ENCODE assay signal across 8 cellular contexts in the genomic region with DNA sequence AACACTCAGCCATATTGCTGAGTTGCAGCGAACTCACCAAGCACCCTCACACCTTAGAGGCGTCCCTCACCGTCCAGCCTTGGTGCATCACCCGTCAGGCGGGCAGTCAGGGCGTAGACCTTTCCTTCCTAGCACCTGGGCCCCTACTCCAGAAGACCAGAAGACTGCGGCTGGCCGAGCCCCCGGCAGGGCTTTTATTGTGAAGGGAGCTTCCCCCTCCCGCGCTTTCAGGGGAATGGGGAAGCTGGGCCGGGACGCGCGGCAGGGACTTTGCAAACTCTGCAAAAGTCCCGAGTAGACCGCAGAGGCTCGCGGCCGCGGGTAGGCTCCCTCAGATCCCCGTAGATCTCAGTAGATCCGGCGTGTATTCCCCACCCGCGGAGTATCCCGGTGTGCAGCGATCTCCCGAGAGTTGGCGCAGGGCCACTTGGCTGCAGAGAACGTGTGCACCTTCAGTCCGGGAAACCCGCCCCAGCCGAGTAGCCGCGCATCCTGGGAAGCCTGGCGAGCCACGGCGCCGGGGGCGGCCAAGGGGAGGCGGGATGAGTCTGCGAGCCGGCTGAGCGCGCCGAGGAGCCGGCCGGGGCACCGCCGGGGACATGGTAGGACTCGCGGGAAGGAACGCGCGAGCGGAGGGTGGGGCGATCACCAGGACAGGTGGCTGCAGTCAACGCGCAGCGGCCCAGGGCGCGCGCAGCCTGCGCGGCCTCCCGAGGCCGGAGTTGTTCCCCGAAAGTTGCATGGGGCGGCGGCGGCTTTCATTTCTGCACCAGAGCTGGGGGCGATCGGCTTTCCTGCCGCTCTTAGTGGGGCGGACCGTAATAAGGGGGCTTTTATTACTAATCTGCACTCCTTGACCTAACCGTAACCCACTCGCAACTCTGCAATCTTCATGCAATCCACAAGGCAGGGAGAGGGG. TPM values are rescaled to one million over a fixed set of nuclear protein-coding genes. Genes with fewer than 3 reads are reported as not detected.
A peak's percentile ranks its signal among the peaks of the same experiment; 100 is the strongest.
DNase-seq lines count a peak whose midpoint lies in the region; ATAC-seq and TF ChIP-seq lines count a peak whose summit lies in the region.

Gene GASK1A (plus strand): TSS at position 268 of the 919 bp plus-strand sequence. CDS start 332 bp downstream, at position 600.

- H3K36me3 Mint-ChIP-seq in stimulated activated naive B cell treated with anti-CD40 and anti-IgM and Interleukin-4, amounts not matched to agents 10 μg/mL and 1 μg/mL and 100 μg/mL, for 72 hours, result peaks cover 0 to 10% of the 10 kb centered on the region in 2 donors

- peak; percentile 60 for ATAC-seq in SK-N-SH treated with all-trans-retinoic acid at 6 μM for 48 hours
- ATAC-seq in stimulated activated naive B cell treated with anti-CD40 and anti-IgM and Interleukin-4, amounts not matched to agents 10 μg/mL and 1 μg/mL and 100 μg/mL, for 72 hours (replicated peaks), result peak; percentile 80 to 85

- intact Hi-C loops in colonic mucosa (cut with DNase I), result loop anchor here (10.0 kb wide), 1 partner anchor 125 kb away; the partner anchor contains the start of gene POMGNT2

- H3K9me3 ChIP-seq in colonic mucosa, result no peaks in the 10 kb centered on the region

- H3K4me1 ChIP-seq in colonic mucosa, result no peaks in the 10 kb centered on the region

- H3K36me3 ChIP-seq in colonic mucosa, result no peaks in the 10 kb centered on the region

- peak within 1 kb of the TSS in 1 of 2 donors; percentile 54 for H3K9ac ChIP-seq in colonic mucosa (ENCODE audit: low read depth in 2 of 2, low read length in 2 of 2)

- no peak for TF ChIP-seq CTCF in colonic mucosa (IDR thresholded peaks at IDR 0.05)
- TF ChIP-seq CTCF in GM13977 (IDR thresholded peaks at IDR 0.05; ENCODE audit: extremely low read depth, insufficient read depth, missing control alignments), result no peak

- H3K27me3 ChIP-seq in colonic mucosa, result peaks cover 10% of the 10 kb centered on the region

- H3K4me1 Mint-ChIP-seq in stimulated activated naive B cell treated with anti-CD40 and anti-IgM and Interleukin-4, amounts not matched to agents 10 μg/mL and 1 μg/mL and 100 μg/mL, for 72 hours, result peaks cover 7 to 18% of the 10 kb centered on the region in 2 donors

- H3K4me3 Mint-ChIP-seq in stimulated activated naive B cell treated with anti-CD40 and anti-IgM and Interleukin-4, amounts not matched to agents 10 μg/mL and 1 μg/mL and 100 μg/mL, for 72 hours, result peak within 1 kb of the TSS; percentile 73 to 77

- in situ Hi-C loops in GM13977 (cut with MboI; ENCODE audit: low pct_unique_long_range_greater_than_20kb, low sequenced_read_pairs, unreplicated experiment), result no loop called here

- DNase-seq in NCI-H82 (lab: John Stamatoyannopoulos, UW) (peak; percentile 59), NCI-H82 treated with DMSO at 0.1 percent for 48 hours (lab: John Stamatoyannopoulos, UW; ENCODE audit: unreplicated experiment) (no peak), colonic mucosa (peak; percentile 36), medulla oblongata (ENCODE audit: extremely low spot score) (peak; percentile 67), NK-92 (lab: John Stamatoyannopoulos, UW; ENCODE audit: unreplicated experiment) (no peak), GM13977 (ENCODE audit: low spot score) (no peak)
- DNase-seq in stimulated activated naive B cell treated with anti-CD40 and anti-IgM and Interleukin-4, amounts not matched to agents 10 μg/mL and 1 μg/mL and 100 μg/mL, for 72 hours, result peak; percentile 13

- H3K9me3 Mint-ChIP-seq in stimulated activated naive B cell treated with anti-CD40 and anti-IgM and Interleukin-4, amounts not matched to agents 10 μg/mL and 1 μg/mL and 100 μg/mL, for 72 hours, result peaks cover 15 to 16% of the 10 kb centered on the region in 2 donors

- H3K27ac ChIP-seq in colonic mucosa, result no peak within 1 kb of the TSS

- H3K4me3 ChIP-seq in colonic mucosa, result peak within 1 kb of the TSS; percentile 47

- peaks cover 43 to 53% of the 10 kb centered on the region in 2 donors for H3K27me3 Mint-ChIP-seq in stimulated activated naive B cell treated with anti-CD40 and anti-IgM and Interleukin-4, amounts not matched to agents 10 μg/mL and 1 μg/mL and 100 μg/mL, for 72 hours

- H3K27ac Mint-ChIP-seq in stimulated activated naive B cell treated with anti-CD40 and anti-IgM and Interleukin-4, amounts not matched to agents 10 μg/mL and 1 μg/mL and 100 μg/mL, for 72 hours, result no peak within 1 kb of the TSS

TF ChIP-seq in SK-N-SH treated with all-trans-retinoic acid at 6 μM for 48 hours, 23 proteins besides CTCF, POLR2A, EP300 and RAD21:
- TF ChIP-seq, protein P1, sequence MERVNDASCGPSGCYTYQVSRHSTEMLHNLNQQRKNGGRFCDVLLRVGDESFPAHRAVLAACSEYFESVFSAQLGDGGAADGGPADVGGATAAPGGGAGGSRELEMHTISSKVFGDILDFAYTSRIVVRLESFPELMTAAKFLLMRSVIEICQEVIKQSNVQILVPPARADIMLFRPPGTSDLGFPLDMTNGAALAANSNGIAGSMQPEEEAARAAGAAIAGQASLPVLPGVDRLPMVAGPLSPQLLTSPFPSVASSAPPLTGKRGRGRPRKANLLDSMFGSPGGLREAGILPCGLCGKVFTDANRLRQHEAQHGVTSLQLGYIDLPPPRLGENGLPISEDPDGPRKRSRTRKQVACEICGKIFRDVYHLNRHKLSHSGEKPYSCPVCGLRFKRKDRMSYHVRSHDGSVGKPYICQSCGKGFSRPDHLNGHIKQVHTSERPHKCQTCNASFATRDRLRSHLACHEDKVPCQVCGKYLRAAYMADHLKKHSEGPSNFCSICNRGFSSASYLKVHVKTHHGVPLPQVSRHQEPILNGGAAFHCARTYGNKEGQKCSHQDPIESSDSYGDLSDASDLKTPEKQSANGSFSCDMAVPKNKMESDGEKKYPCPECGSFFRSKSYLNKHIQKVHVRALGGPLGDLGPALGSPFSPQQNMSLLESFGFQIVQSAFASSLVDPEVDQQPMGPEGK (CRISPR knock-in tag; IDR thresholded peaks at IDR 0.05; ENCODE audit: borderline replicate concordance), result no peak
- TF ChIP-seq ZFP30 (CRISPR knock-in tag; IDR thresholded peaks at IDR 0.05), result no peak
- TF ChIP-seq ZFP3 (CRISPR knock-in tag; IDR thresholded peaks at IDR 0.05), result no peak
- no peak for TF ChIP-seq PPARA (CRISPR knock-in tag; IDR thresholded peaks at IDR 0.05; ENCODE audit: borderline replicate concordance)
- no peak for TF ChIP-seq ARNTL (CRISPR knock-in tag; IDR thresholded peaks at IDR 0.05; ENCODE audit: borderline replicate concordance, low read depth)
- TF ChIP-seq ISL1 (CRISPR knock-in tag; IDR thresholded peaks at IDR 0.05), result no peak
- TF ChIP-seq ZNF565 (CRISPR knock-in tag; conservative IDR thresholded peaks at IDR 0.05; ENCODE audit: low read depth), result no peak
- TF ChIP-seq ZC3H10 (CRISPR knock-in tag; IDR thresholded peaks at IDR 0.05), result no peak
- no peak for TF ChIP-seq ZNF70 (CRISPR knock-in tag; IDR thresholded peaks at IDR 0.05)
- TF ChIP-seq OSR1 (CRISPR knock-in tag; IDR thresholded peaks at IDR 0.05), result no peak
- TF ChIP-seq, protein P2, sequence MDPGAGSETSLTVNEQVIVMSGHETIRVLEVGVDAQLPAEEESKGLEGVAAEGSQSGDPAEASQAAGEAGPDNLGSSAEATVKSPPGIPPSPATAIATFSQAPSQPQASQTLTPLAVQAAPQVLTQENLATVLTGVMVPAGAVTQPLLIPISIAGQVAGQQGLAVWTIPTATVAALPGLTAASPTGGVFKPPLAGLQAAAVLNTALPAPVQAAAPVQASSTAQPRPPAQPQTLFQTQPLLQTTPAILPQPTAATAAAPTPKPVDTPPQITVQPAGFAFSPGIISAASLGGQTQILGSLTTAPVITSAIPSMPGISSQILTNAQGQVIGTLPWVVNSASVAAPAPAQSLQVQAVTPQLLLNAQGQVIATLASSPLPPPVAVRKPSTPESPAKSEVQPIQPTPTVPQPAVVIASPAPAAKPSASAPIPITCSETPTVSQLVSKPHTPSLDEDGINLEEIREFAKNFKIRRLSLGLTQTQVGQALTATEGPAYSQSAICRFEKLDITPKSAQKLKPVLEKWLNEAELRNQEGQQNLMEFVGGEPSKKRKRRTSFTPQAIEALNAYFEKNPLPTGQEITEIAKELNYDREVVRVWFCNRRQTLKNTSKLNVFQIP (CRISPR knock-in tag; IDR thresholded peaks at IDR 0.05; ENCODE audit: borderline replicate concordance, low read depth), result no peak
- TF ChIP-seq CREB5 (CRISPR knock-in tag; IDR thresholded peaks at IDR 0.05; ENCODE audit: low read depth), result no peak
- no peak for TF ChIP-seq CSRNP3 (CRISPR knock-in tag; IDR thresholded peaks at IDR 0.05)
- TF ChIP-seq TCF4 (CRISPR knock-in tag; IDR thresholded peaks at IDR 0.05; ENCODE audit: borderline replicate concordance), result no peak

RNA-seq across cellular contexts. Expression of gene GASK1A, which starts in this region (rescaled TPM):
- 1 to 10 TPM; 1.3 to 2.2 TPM for total RNA-seq in colonic mucosa

Comparison
In these comparisons a context has a peak if more than half of its experiments do, and no peak if none do; other contexts are left out.
1. DNase-seq: peak in NCI-H82 (single experiment), colonic mucosa (single experiment), medulla oblongata (single experiment) and stimulated activated naive B cell treated with anti-CD40 and anti-IgM and Interleukin-4, amounts not matched to agents 10 μg/mL and 1 μg/mL and 100 μg/mL, for 72 hours (single experiment); none in NCI-H82 treated with DMSO at 0.1 percent for 48 hours (single experiment), NK-92 (single experiment) and GM13977 (single experiment).